In the genomic region with DNA sequence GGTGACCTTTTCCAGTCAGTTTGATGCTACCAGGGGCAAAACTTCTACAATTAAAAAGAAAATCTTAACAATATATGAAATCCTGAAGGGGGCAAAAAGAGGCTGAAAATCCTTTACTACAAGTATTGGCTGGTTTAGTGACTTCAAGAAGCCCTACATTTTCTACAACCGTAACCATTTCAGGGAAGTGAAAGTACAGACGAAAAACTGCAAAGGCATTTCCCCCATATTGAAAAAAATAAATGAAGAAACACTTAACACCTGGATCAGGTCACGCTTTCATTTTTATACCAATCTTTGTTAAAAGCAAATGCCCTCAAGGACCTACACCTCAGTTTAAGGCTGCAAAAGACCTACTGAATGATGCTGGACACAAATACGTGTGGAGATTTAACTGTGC, we compare ENCODE assay signal across 15 cellular contexts. TPM values are rescaled to one million over a fixed set of nuclear protein-coding genes. Genes with fewer than 3 reads are reported as not detected.
DNase-seq lines count a peak whose midpoint lies in the region; ATAC-seq, FAIRE-seq and TF ChIP-seq lines count a peak whose summit lies in the region.
"Had no signal": no experiment of that assay in that cellular context is flagged by ENCODE, and none has a peak within 500 bp of the region (broad histone marks: within the 10 kb centered on the region; RNA-seq: fewer than 3 reads in every experiment).

No MANE protein-coding gene starts in this region.

- no peak for TF ChIP-seq CTCF in GM12878 (IDR thresholded peaks at IDR 0.05 in 2 of 3, conservative IDR thresholded peaks at IDR 0.05 in 1 of 3; ENCODE audit: control insufficient read depth in 2 of 3, extremely low read depth in 1 of 3, insufficient read depth in 1 of 3, low read depth in 3 of 3, low read length in 3 of 3)

- no peak overlapping the region for H3K9ac ChIP-seq in GM12878 (ENCODE audit: control insufficient read depth, insufficient read depth, low read length)
- H3K9ac ChIP-seq: neural progenitor cell had no signal

- RAD21 ChIA-PET in GM12878 (lab: Charles Lee; ENCODE audit: unreplicated experiment) = no interaction called here

- no peaks in the 10 kb centered on the region for H3K27me3 ChIP-seq in GM12878 (replicated peaks in 1 of 2; ENCODE audit: control insufficient read depth in 2 of 2, insufficient read depth in 2 of 2, low read length in 1 of 2)
- H3K27me3 ChIP-seq: neural progenitor cell, uterus had no signal

- in situ Hi-C loops in GM12878 (cut with MboI) = no loop called here

- POLR2A ChIA-PET in GM12878 (lab: Charles Lee) = no interaction called here

- peak; percentile 17 for DNase-seq in GM12878 (ENCODE audit: low read depth, low spot score)
- DNase-seq in AG08395 (ENCODE audit: low spot score) = no peak
- no peak for DNase-seq in frontal cortex (ENCODE audit: low spot score in 2 of 2)
- DNase-seq in NCI-H774 (lab: John Stamatoyannopoulos, UW) = no peak
- no peak for DNase-seq in activated T-cell treated with anti-CD3 and anti-CD28 coated beads, Interleukin-2, amount 50 U/mL, for 1 hour
- DNase-seq: activated CD8-positive, alpha-beta T cell treated with anti-CD3 and anti-CD28 coated beads, Interleukin-2, amount 10 ng/mL, durations not matched to agents 7 days and 5 days; CD8-positive, alpha-beta T cell; foreskin melanocyte; NCI-H526; uterus had no signal

- SMC1A ChIA-PET in GM12878 (lab: Charles Lee; ENCODE audit: uncharacterized antibody, unreplicated experiment) = interaction anchor here (1.2 to 2.0 kb wide), 3 partner anchors 205 to 340 kb away, joined by 3 to 5 read pairs (median 3); no protein-coding TSS in a partner anchor

- intact Hi-C loops in GM12878 (cut with micrococcal nuclease; ENCODE audit: unreplicated experiment) = no loop called here

- CTCF ChIA-PET in GM12878 (lab: Yijun Ruan, JAX) = interaction anchor here (0.6 to 1.9 kb wide), 3 partner anchors 17 to 289 kb away, joined by 3 to 5 read pairs (median 3); no protein-coding TSS in a partner anchor

- H3K79me2 ChIP-seq in GM12878 (ENCODE audit: control insufficient read depth, insufficient read depth, low read length) = no peaks in the 10 kb centered on the region

- 2% methylated on average over 4 of the region's 4 CpGs for WGBS in GM12878 (ENCODE audit: insufficient coverage, insufficient replicate concordance, low lambda C conversion rate, missing lambda C conversion rate)

- no peaks in the 10 kb centered on the region for H3K36me3 ChIP-seq in GM12878 (ENCODE audit: control insufficient read depth in 2 of 2, insufficient read depth in 2 of 2, low read length in 1 of 2)
- H3K36me3 ChIP-seq: neural progenitor cell, uterus had no signal

- no peak overlapping the region for H2AFZ ChIP-seq in GM12878 (ENCODE audit: control insufficient read depth, low read depth, low read length)
- H2AFZ ChIP-seq: neural progenitor cell had no signal

- TF ChIP-seq POLR2A in GM12878 (IDR thresholded peaks at IDR 0.05; ENCODE audit: low read depth, low read length) = no peak

- no peak overlapping the region for H3K4me3 ChIP-seq in GM12878
- H3K4me3 ChIP-seq: neural progenitor cell, uterus had no signal

- no peak for TF ChIP-seq RAD21 in GM12878 (IDR thresholded peaks at IDR 0.05; ENCODE audit: insufficient read depth, low read depth, low read length)

- no peak for TF ChIP-seq EP300 in GM12878 (IDR thresholded peaks at IDR 0.05; ENCODE audit: borderline replicate concordance in 1 of 2, control insufficient read depth in 1 of 2, low read depth in 2 of 2, low read length in 2 of 2)

- peak; percentile 7 for FAIRE-seq in GM12878 (lab: Jason Lieb, UNC)
- no peak for FAIRE-seq in frontal cortex (lab: Jason Lieb, UNC)

- no peaks in the 10 kb centered on the region; the same call in 2 of the 3 replicates for H3K9me3 ChIP-seq in GM12878 (replicated peaks; ENCODE audit: control insufficient read depth, insufficient read depth, low read length)
- H3K9me3 ChIP-seq: uterus had no signal

- peak overlapping the region; percentile 47; the same call in 1 of the 2 replicates for H3K4me2 ChIP-seq in GM12878 (ENCODE audit: control insufficient read depth, insufficient read depth)
- H3K4me2 ChIP-seq: neural progenitor cell had no signal

- no peaks in the 10 kb centered on the region for H4K20me1 ChIP-seq in GM12878 (ENCODE audit: control insufficient read depth, insufficient read depth)

- H3K27ac ChIP-seq in GM12878 (ENCODE audit: control insufficient read depth, insufficient read depth) = no peak overlapping the region
- H3K27ac ChIP-seq: neural progenitor cell, uterus had no signal

- ATAC-seq in GM18868 (IDR thresholded peaks at IDR 0.05; ENCODE audit: unreplicated experiment) (peak; percentile 86), GM21619 (IDR thresholded peaks at IDR 0.05; ENCODE audit: unreplicated experiment) (peak; percentile 82), HG03280 (IDR thresholded peaks at IDR 0.05; ENCODE audit: unreplicated experiment) (peak; percentile 72), GM12878 (peak; percentile 86)
- ATAC-seq: activated CD8-positive, alpha-beta T cell treated with anti-CD3 and anti-CD28 coated beads, Interleukin-2, amount 10 ng/mL, durations not matched to agents 7 days and 5 days; CD8-positive, alpha-beta T cell had no signal

- no TSS peak for BruUV-seq in GM12878 (replicated peaks; lab: Mats Ljungman, UMichigan)

- H3K4me1 ChIP-seq in GM12878 (ENCODE audit: control insufficient read depth, insufficient read depth, low read length) = peaks cover 3% of the 10 kb centered on the region
- H3K4me1 ChIP-seq: neural progenitor cell, uterus had no signal

TF ChIP-seq in GM12878, 131 proteins besides CTCF, POLR2A, EP300 and RAD21:
- peak; percentile 56; the same call in 1 of the 2 replicates for TF ChIP-seq ZNF384 (IDR thresholded peaks at IDR 0.05; ENCODE audit: borderline replicate concordance, low read depth, low read length)
- TF ChIP-seq IRF4 (IDR thresholded peaks at IDR 0.05; ENCODE audit: low read depth, low read length) = 0 out of 2 replicates have a peak, but pooled peaks have one; percentile 20
- TF ChIP-seq FOXK2 (IDR thresholded peaks at IDR 0.05) = no peak
- TF ChIP-seq SPI1 (IDR thresholded peaks at IDR 0.05; ENCODE audit: borderline replicate concordance, insufficient read depth, low read depth, low read length) = peak; percentile 86
- TF ChIP-seq BHLHE40 (IDR thresholded peaks at IDR 0.05; ENCODE audit: borderline replicate concordance in 1 of 2, low read depth in 2 of 2, low read length in 1 of 2) = peak in 1 of 2 experiments; percentile 21; a peak in 1 of 4 replicates

RNA-seq across cellular contexts. Expression of gene IL6, which starts 38.6 kb away (rescaled TPM):
- total RNA-seq in GM12878 (2013; cell fraction: nucleolus; rRNA removed) = not detected in 2 replicates
- total RNA-seq in GM12878 (2014; rRNA removed) = not detected in 2 replicates
- not detected in 2 replicates for total RNA-seq in GM12878 (2014; rRNA removed; fragmentation: Illumina TruSeq; extraction: Trizol)
- not detected in 2 replicates for total RNA-seq in GM12878 (2021)
- polyA plus RNA-seq in GM12878 (2011; ENCODE audit: low read depth) = not detected
- polyA plus RNA-seq in GM12878 (2011; rRNA removed) = not detected in 2 replicates
- polyA plus RNA-seq in GM12878 (2011; cell fraction: cytosol; rRNA removed) = not detected in 2 replicates
- not detected in 2 replicates for polyA plus RNA-seq in GM12878 (2011; cell fraction: nucleus; rRNA removed)
- polyA plus RNA-seq in GM12878 (2012) = 0.15 TPM in 1 of 2 replicates, not detected in the other
- polyA plus RNA-seq in GM12878 (2014; fragmentation: Illumina TruSeq; extraction: Trizol) = not detected in 2 replicates
- polyA plus RNA-seq in GM12878 (2014; fragmentation: Nextera tagmentation; extraction: Ambion mirVana) = not detected
- polyA plus RNA-seq in GM12878 (2014; rRNA removed) = not detected in 2 replicates
- not detected for polyA plus RNA-seq in GM12878 (2016; fragmentation: Nextera tagmentation; extraction: Ambion mirVana)
- not detected in 2 replicates for polyA minus RNA-seq in GM12878 (2011; rRNA and poly(A)+ RNA removed)
- polyA minus RNA-seq in GM12878 (2011; cell fraction: cytosol; rRNA and poly(A)+ RNA removed) = not detected in 2 replicates
- polyA minus RNA-seq in GM12878 (2011; cell fraction: nucleus; rRNA and poly(A)+ RNA removed) = not detected in 2 replicates
- total RNA-seq in frontal cortex = not detected
- total RNA-seq: LHCN-M2 had no signal

RNA-seq across cellular contexts. Expression of gene TOMM7, which starts 57.0 kb away (rescaled TPM):
- 25.0 and 27.4 TPM in 2 replicates for total RNA-seq in GM12878 (2013; cell fraction: nucleolus; rRNA removed)
- total RNA-seq in GM12878 (2014; rRNA removed) = 173 and 183 TPM in 2 replicates
- total RNA-seq in GM12878 (2014; rRNA removed; fragmentation: Illumina TruSeq; extraction: Trizol) = 182 and 183 TPM in 2 replicates
- total RNA-seq in GM12878 (2021) = 234 and 256 TPM in 2 replicates
- polyA plus RNA-seq in GM12878 (2011; ENCODE audit: low read depth) = 230 TPM
- polyA plus RNA-seq in GM12878 (2011; rRNA removed) = 946 and 1,497 TPM in 2 replicates
- 205 and 237 TPM in 2 replicates for polyA plus RNA-seq in GM12878 (2011; cell fraction: cytosol; rRNA removed)
- 100 and 101 TPM in 2 replicates for polyA plus RNA-seq in GM12878 (2011; cell fraction: nucleus; rRNA removed)
- polyA plus RNA-seq in GM12878 (2012) = 306 and 736 TPM in 2 replicates
- 107 and 151 TPM in 2 replicates for polyA plus RNA-seq in GM12878 (2014; fragmentation: Illumina TruSeq; extraction: Trizol)
- polyA plus RNA-seq in GM12878 (2014; fragmentation: Nextera tagmentation; extraction: Ambion mirVana) = 100 to 1,000 TPM; 368 to 461 TPM
- 237 and 277 TPM in 2 replicates for polyA plus RNA-seq in GM12878 (2014; rRNA removed)
- 100 to 1,000 TPM; 460 to 475 TPM for polyA plus RNA-seq in GM12878 (2016; fragmentation: Nextera tagmentation; extraction: Ambion mirVana)
- polyA minus RNA-seq in GM12878 (2011; rRNA and poly(A)+ RNA removed) = 52.5 and 58.4 TPM in 2 replicates
- 18.3 and 28.3 TPM in 2 replicates for polyA minus RNA-seq in GM12878 (2011; cell fraction: cytosol; rRNA and poly(A)+ RNA removed)
- polyA minus RNA-seq in GM12878 (2011; cell fraction: nucleus; rRNA and poly(A)+ RNA removed) = 11.6 and 14.9 TPM in 2 replicates
- 172 TPM for total RNA-seq in frontal cortex
